13 cellular contexts compared by ENCODE assay signal in the genomic region with DNA sequence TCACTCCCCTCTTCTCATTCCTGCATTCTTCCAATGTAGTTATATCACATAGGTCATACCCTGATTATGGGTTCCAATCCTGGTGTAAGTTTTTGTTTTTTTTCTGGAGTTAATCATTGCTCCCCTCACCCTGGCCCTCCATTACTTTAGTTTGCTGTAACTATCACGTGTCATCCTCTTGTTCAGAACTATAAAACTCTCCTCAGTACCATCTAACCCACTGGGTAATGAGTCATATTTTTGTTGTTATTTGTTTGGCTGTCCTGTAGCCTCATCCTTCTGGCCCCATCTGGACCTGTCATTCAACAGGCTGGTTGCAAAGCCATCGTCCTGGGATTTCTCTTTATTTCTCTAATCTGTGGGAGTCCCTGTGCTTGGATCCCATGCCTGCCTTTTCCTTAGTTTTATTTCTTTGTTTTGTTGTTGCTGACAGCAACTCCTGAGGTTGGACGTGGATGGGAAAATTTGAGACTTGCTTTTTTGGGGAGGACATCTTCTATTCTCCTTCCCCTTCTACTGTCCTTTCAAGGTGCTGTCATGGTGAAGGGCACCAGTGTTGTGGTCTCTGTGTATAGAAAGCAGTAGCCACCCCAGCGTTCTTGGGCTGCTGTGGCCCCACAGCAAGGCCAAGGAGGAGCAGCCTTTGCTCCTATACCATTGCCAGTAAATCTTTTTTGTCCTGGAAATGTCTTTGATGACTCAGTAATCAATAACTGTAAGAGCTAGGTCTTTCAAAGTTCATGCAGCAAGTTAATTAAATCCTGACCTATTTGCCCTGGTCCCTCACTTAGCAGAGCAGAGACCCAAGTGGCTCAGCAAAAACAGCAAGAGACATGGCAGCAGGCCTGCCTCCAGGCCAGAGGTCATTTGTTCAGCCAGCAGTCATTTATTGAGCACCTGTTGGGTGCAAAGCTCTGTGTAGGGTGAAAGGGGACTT.
DNase-seq lines count a peak whose midpoint lies in the region; TF ChIP-seq lines count a peak whose summit lies in the region.
"Had no signal": no experiment of that assay in that cellular context is flagged by ENCODE, and none has a peak within 500 bp of the region (broad histone marks: within the 10 kb centered on the region; RNA-seq: fewer than 3 reads in every experiment).

No MANE protein-coding gene starts in this region.

- peaks cover 4% of the 10 kb centered on the region for H3K27me3 Mint-ChIP-seq in brain

- peaks cover 3% of the 10 kb centered on the region for H3K36me3 Mint-ChIP-seq in brain

- H4K20me1 ChIP-seq in KMS-11 (ENCODE audit: insufficient read depth): no peaks in the 10 kb centered on the region

- H3K4me1 ChIP-seq in KMS-11 (ENCODE audit: low read depth, poor library complexity, severe bottlenecking) (peaks cover 37% of the 10 kb centered on the region), mesodermal cell (ENCODE audit: control insufficient read depth, insufficient read depth, low read length, poor library complexity, severe bottlenecking) (peaks cover 36% of the 10 kb centered on the region), subcutaneous abdominal adipose tissue (ENCODE audit: control insufficient read depth in 5 of 5, insufficient read depth in 5 of 5, low read length in 5 of 5) (peaks cover 4 to 63% (median 44%) of the 10 kb centered on the region in 5 donors)

- H3K9ac ChIP-seq in KMS-11 (no peak overlapping the region), subcutaneous abdominal adipose tissue (ENCODE audit: low read length in 5 of 5) (no peak overlapping the region)

- peaks cover 0 to 3% (median 0%) of the 10 kb centered on the region in 5 experiments for H3K9me3 Mint-ChIP-seq in brain
- H3K9me3 Mint-ChIP-seq: activated naive CD8-positive, alpha-beta T cell treated with anti-CD3 and anti-CD28 coated beads, Interleukin-2, amount 50 U/mL, for 24 hours had no signal

- H3K27me3 ChIP-seq in KMS-11 (ENCODE audit: insufficient read depth, low read depth): no peaks in the 10 kb centered on the region
- H3K27me3 ChIP-seq in subcutaneous abdominal adipose tissue (ENCODE audit: control insufficient read depth in 5 of 5, insufficient read depth in 4 of 5, low read length in 5 of 5): no peaks in the 10 kb centered on the region
- H3K27me3 ChIP-seq: BE2C, right atrium auricular region had no signal

- H3K4me3 ChIP-seq in KMS-11 (IDR thresholded peaks at IDR 0.05; ENCODE audit: insufficient read depth, low read depth, low read length) (no peak overlapping the region), mesodermal cell (ENCODE audit: extremely low read depth, insufficient read depth, low read length, poor library complexity, severe bottlenecking) (no peak overlapping the region), subcutaneous abdominal adipose tissue (ENCODE audit: low read depth in 1 of 5, low read length in 5 of 5) (no peak overlapping the region), coronary artery (no peak overlapping the region)
- H3K4me3 ChIP-seq: right atrium auricular region had no signal

- peak overlapping the region in 4 of 5 experiments; percentile 11 to 91 (median 72) for H3K27ac Mint-ChIP-seq in brain
- H3K27ac Mint-ChIP-seq: activated naive CD8-positive, alpha-beta T cell treated with anti-CD3 and anti-CD28 coated beads, Interleukin-2, amount 50 U/mL, for 24 hours had no signal

- H3K27ac ChIP-seq in KMS-11 (no peak overlapping the region; the same call in 1 of the 2 replicates), mesodermal cell (ENCODE audit: low read depth, low read length, severe bottlenecking) (peak overlapping the region; percentile 8), subcutaneous abdominal adipose tissue (ENCODE audit: low read depth, low read length) (peak overlapping the region; percentile 89), coronary artery (no peak overlapping the region)

- WGBS in mesodermal cell (ENCODE audit: insufficient coverage in 2 of 2), 2 experiments: 83 to 86% methylated on average over 1 of the region's 4 CpGs

- no peaks in the 10 kb centered on the region for H3K9me3 ChIP-seq in mesodermal cell (ENCODE audit: control insufficient read depth, low read length)
- H3K9me3 ChIP-seq in subcutaneous abdominal adipose tissue (ENCODE audit: control insufficient read depth in 5 of 5, low read length in 5 of 5): no peaks in the 10 kb centered on the region
- H3K9me3 ChIP-seq: BE2C, right atrium auricular region had no signal

- DNase-seq in stimulated activated CD4-positive, alpha-beta T cell treated with anti-CD3 and anti-CD28 coated beads, Interleukin-2, amount 100 ng/mL, for 48 hours: no peak
- DNase-seq in coronary artery (ENCODE audit: low spot score) (no peak), amygdala (lab: John Stamatoyannopoulos, UW) (no peak)
- DNase-seq: BE2C; central memory CD4-positive, alpha-beta T cell; NCI-H1930; NCI-H510A had no signal

- no peaks in the 10 kb centered on the region for H3K36me3 ChIP-seq in KMS-11 (ENCODE audit: insufficient read depth)
- no peaks in the 10 kb centered on the region for H3K36me3 ChIP-seq in mesodermal cell (ENCODE audit: control insufficient read depth, insufficient read depth, low read length)
- H3K36me3 ChIP-seq in subcutaneous abdominal adipose tissue (ENCODE audit: control insufficient read depth in 5 of 5, insufficient read depth in 5 of 5, low read length in 5 of 5): no peaks in the 10 kb centered on the region
- H3K36me3 ChIP-seq: BE2C, right atrium auricular region had no signal

- H2AFZ ChIP-seq in KMS-11 (ENCODE audit: low read depth): no peak overlapping the region

- H3K79me2 ChIP-seq in KMS-11 (ENCODE audit: insufficient read depth, low read depth): no peaks in the 10 kb centered on the region; the same call in 1 of the 2 replicates

- TF ChIP-seq CTCF in KMS-11 (conservative IDR thresholded peaks at IDR 0.05; ENCODE audit: low read depth, low read length): no peak
- no peak for TF ChIP-seq CTCF in brain (conservative IDR thresholded peaks at IDR 0.05)
- no peak for TF ChIP-seq CTCF in coronary artery (IDR thresholded peaks at IDR 0.05)

- peak overlapping the region in 3 of 5 experiments; percentile 19 to 38 (median 23) for H3K4me3 Mint-ChIP-seq in brain
- H3K4me3 Mint-ChIP-seq: activated naive CD8-positive, alpha-beta T cell treated with anti-CD3 and anti-CD28 coated beads, Interleukin-2, amount 50 U/mL, for 24 hours had no signal

- H3K4me1 Mint-ChIP-seq in brain: peaks cover 80% of the 10 kb centered on the region

- peak overlapping the region; percentile 72 for H3K4me2 ChIP-seq in KMS-11

Comparison
In these comparisons a context has a peak if more than half of its experiments do, and no peak if none do; other contexts are left out.
1. H3K27ac ChIP-seq: peak in mesodermal cell (single experiment) and subcutaneous abdominal adipose tissue (single experiment); none in KMS-11 (single experiment) and coronary artery (0 of 2).